29 cellular contexts compared by ENCODE assay signal in the genomic region with DNA sequence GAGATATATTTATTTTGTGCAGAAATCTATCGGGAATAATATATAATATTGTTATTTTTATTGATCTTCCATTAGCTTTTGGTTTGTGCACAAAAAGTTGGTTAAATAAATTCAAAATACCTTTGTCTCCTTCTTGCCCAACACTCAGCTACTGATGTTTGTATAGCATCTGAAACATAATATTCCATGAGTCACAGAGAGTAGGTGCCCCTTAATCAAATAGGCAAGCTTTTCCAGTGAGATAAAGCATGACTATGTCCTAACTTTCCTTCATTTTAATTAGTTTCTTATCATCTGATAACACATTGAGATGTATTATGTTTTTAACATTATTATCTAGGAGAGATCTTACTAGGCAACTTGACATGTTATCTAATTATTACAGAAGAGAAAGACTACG.
"Had no signal": no experiment of that assay in that cellular context is flagged by ENCODE, and none has a peak within 500 bp of the region (broad histone marks: within the 10 kb centered on the region; RNA-seq: fewer than 3 reads in every experiment).

No MANE protein-coding gene starts in this region.

- H3K4me2 ChIP-seq: neural progenitor cell had no signal

- H3K27me3 ChIP-seq: neural progenitor cell, ovary, right lobe of liver, sigmoid colon, suprapubic skin, testis, tibial artery, transverse colon, upper lobe of right lung, uterus had no signal

- H2AFZ ChIP-seq: neural progenitor cell, parathyroid adenoma had no signal

- H3K4me1 Mint-ChIP-seq: natural killer cell; nephron; neural progenitor cell; stimulated activated naive CD8-positive, alpha-beta T cell treated with anti-CD3 and anti-CD28 coated beads, Interleukin-15, amount 100 ng/mL, for 72 hours had no signal

- H3K4me1 ChIP-seq: neural progenitor cell, parathyroid adenoma, psoas muscle, right lobe of liver, sigmoid colon, suprapubic skin, testis, tibial artery, transverse colon, upper lobe of right lung, uterus had no signal

- H3K27ac Mint-ChIP-seq: natural killer cell; nephron; neural progenitor cell; progenitor cell of endocrine pancreas; stimulated activated memory B cell treated with anti-CD40 and anti-IgM and Interleukin-4, amounts not matched to agents 10 μg/mL and 1 μg/mL and 100 μg/mL, for 72 hours; stimulated activated naive CD8-positive, alpha-beta T cell treated with anti-CD3 and anti-CD28 coated beads, Interleukin-15, amount 100 ng/mL, for 72 hours; type B pancreatic cell had no signal

- FAIRE-seq: small intestine had no signal

- ATAC-seq: natural killer cell; psoas muscle; right cardiac atrium; right lobe of liver; stimulated activated memory B cell treated with anti-CD40 and anti-IgM and Interleukin-4, amounts not matched to agents 10 μg/mL and 1 μg/mL and 100 μg/mL, for 72 hours; stimulated activated naive CD8-positive, alpha-beta T cell treated with anti-CD3 and anti-CD28 coated beads, Interleukin-15, amount 100 ng/mL, for 72 hours; stimulated activated naive CD8-positive, alpha-beta T cell treated with anti-CD3 and anti-CD28 coated beads, Interleukin-15, Interleukin-2, amounts not matched to agents 100 U/mL and 50 U/mL, for 24 hours; upper lobe of right lung had no signal

- H3K4me3 Mint-ChIP-seq: natural killer cell; nephron; neural progenitor cell; stimulated activated memory B cell treated with anti-CD40 and anti-IgM and Interleukin-4, amounts not matched to agents 10 μg/mL and 1 μg/mL and 100 μg/mL, for 72 hours; stimulated activated naive CD8-positive, alpha-beta T cell treated with anti-CD3 and anti-CD28 coated beads, Interleukin-15, amount 100 ng/mL, for 72 hours; type B pancreatic cell had no signal

- H3K27ac ChIP-seq: neural progenitor cell, ovary, parathyroid adenoma, psoas muscle, right lobe of liver, sigmoid colon, suprapubic skin, testis, tibial artery, transverse colon, upper lobe of right lung, uterus had no signal

- DNase-seq: natural killer cell; occipital lobe; ovary; posterior cingulate gyrus; psoas muscle; right cardiac atrium; right lobe of liver; sigmoid colon; small intestine; stimulated activated CD4-positive, alpha-beta T cell treated with anti-CD3 and anti-CD28 coated beads, Interleukin-15, amount 100 ng/mL, for 24 hours; stimulated activated CD4-positive, alpha-beta T cell treated with anti-CD3 and anti-CD28 coated beads, Interleukin-2, amount 100 ng/mL, for 24 hours; stimulated activated CD4-positive, alpha-beta T cell treated with anti-CD3 and anti-CD28 coated beads, Interleukin-2, amount 100 ng/mL, for 48 hours; stimulated activated CD4-positive, alpha-beta T cell treated with anti-CD3 and anti-CD28 coated beads, Interleukin-4, amount 100 ng/mL, for 24 hours; stimulated activated naive CD4-positive, alpha-beta T cell; stimulated activated naive CD8-positive, alpha-beta T cell treated with anti-CD3 and anti-CD28 coated beads, Interleukin-15, amount 100 ng/mL, for 72 hours; stimulated activated naive CD8-positive, alpha-beta T cell treated with anti-CD3 and anti-CD28 coated beads, Interleukin-15, Interleukin-2, amounts not matched to agents 100 U/mL and 50 U/mL, for 24 hours; substantia nigra; testis; tibial artery; transverse colon; upper lobe of right lung; uterus had no signal

- H3K9me3 ChIP-seq: testis had no signal

- H3K36me3 ChIP-seq: neural progenitor cell, ovary, right lobe of liver, sigmoid colon, suprapubic skin, tibial artery, transverse colon, upper lobe of right lung, uterus had no signal

- H3K9ac ChIP-seq: neural progenitor cell, parathyroid adenoma had no signal

- H3K4me3 ChIP-seq: neural progenitor cell, ovary, psoas muscle, right lobe of liver, sigmoid colon, suprapubic skin, testis, tibial artery, transverse colon, upper lobe of right lung, uterus had no signal

- H3K79me2 ChIP-seq: parathyroid adenoma had no signal
